ENCODE assay signal across 32 cellular contexts in the genomic region with DNA sequence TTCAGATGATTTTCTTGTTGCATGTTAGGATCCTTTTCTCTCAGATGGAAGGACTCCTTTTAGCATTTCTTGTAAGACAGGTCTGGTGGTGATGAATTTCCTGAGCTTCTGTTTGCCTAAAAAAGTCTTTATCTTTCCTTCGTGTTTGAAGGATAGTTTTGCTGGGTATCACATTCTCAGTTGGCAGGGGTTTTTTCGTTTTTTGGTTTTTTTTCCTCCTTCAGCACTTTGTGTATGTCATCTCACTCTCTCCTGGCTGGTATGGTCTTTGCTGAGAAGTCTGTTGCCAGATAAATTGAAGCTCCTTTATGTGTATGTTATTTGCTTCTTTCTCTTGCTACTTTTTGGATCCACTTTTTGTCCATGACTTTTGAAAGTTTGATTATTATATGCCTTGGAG.
"Had no signal": no experiment of that assay in that cellular context is flagged by ENCODE, and none has a peak within 500 bp of the region (broad histone marks: within the 10 kb centered on the region; RNA-seq: fewer than 3 reads in every experiment).

No MANE protein-coding gene starts in this region.

- H3K4me3 ChIP-seq: ascending aorta, cardiac muscle cell had no signal

- DNase-seq: activated CD4-positive, alpha-beta memory T cell treated with anti-CD3 and anti-CD28 coated beads, Interleukin-2, amount 10 ng/mL, durations not matched to agents 7 days and 5 days; activated CD4-positive, alpha-beta T cell treated with anti-CD3 and anti-CD28 coated beads for 1 hour; activated CD4-positive, alpha-beta T cell treated with anti-CD3 and anti-CD28 coated beads for 36 hours; activated CD4-positive, alpha-beta T cell treated with anti-CD3 and anti-CD28 coated beads for 48 hours; activated CD4-positive, alpha-beta T cell treated with anti-CD3 and anti-CD28 coated beads, Interleukin-2, amount 10 ng/mL, durations not matched to agents 7 days and 5 days; activated CD4-positive, alpha-beta T cell treated with anti-CD3 and anti-CD28 coated beads, Interleukin-2, amount 50 U/mL, for 48 hours; activated CD4-positive, CD25-positive, alpha-beta regulatory T cell; activated CD8-positive, alpha-beta memory T cell treated with anti-CD3 and anti-CD28 coated beads for 24 hours; activated CD8-positive, alpha-beta memory T cell treated with anti-CD3 and anti-CD28 coated beads, Interleukin-2, amount 10 ng/mL, durations not matched to agents 7 days and 5 days; activated CD8-positive, alpha-beta memory T cell treated with anti-CD3 and anti-CD28 coated beads, Interleukin-2, amount 50 U/mL, for 48 hours; activated CD8-positive, alpha-beta T cell treated with anti-CD3 and anti-CD28 coated beads, Interleukin-2, amount 10 ng/mL, durations not matched to agents 7 days and 5 days; activated effector memory CD4-positive, alpha-beta T cell treated with Interleukin-2 at 50 U/mL for 16 hours; activated gamma-delta T cell; activated naive CD4-positive, alpha-beta T cell treated with anti-CD3 and anti-CD28 coated beads, Interleukin-2, amount 10 ng/mL, durations not matched to agents 7 days and 5 days; activated naive CD4-positive, alpha-beta T cell treated with Interleukin-2 at 50 U/mL for 16 hours; activated naive CD8-positive, alpha-beta T cell treated with anti-CD3 and anti-CD28 coated beads, Interleukin-2, amount 10 ng/mL, durations not matched to agents 7 days and 5 days; activated naive CD8-positive, alpha-beta T cell treated with anti-CD3 and anti-CD28 coated beads, Interleukin-2, amount 50 U/mL, for 24 hours; activated T-cell treated with anti-CD3 and anti-CD28 coated beads, Interleukin-2, amount 50 U/mL, for 24 hours; activated T-cell treated with anti-CD3 and anti-CD28 coated beads, Interleukin-2, amount 50 U/mL, for 48 hours; amygdala; anterior cingulate cortex; caudate nucleus; cerebellar nuclear complex; T-helper 2 cell; T-helper 9 cell; WERI-Rb-1 had no signal

- H3K36me3 ChIP-seq: ascending aorta, cardiac muscle cell, WERI-Rb-1 had no signal

- H3K27me3 ChIP-seq: ascending aorta, cardiac muscle cell had no signal

- H3K27ac ChIP-seq: ascending aorta, cardiac muscle cell, WERI-Rb-1 had no signal

- FAIRE-seq: bronchial epithelial cell, TTC549 had no signal

- ATAC-seq: activated CD4-positive, alpha-beta T cell treated with anti-CD3 and anti-CD28 coated beads for 36 hours; activated CD4-positive, CD25-positive, alpha-beta regulatory T cell treated with anti-CD3 and anti-CD28 coated beads, Interleukin-2, amount 50 U/mL, for 24 hours; activated CD8-positive, alpha-beta memory T cell treated with anti-CD3 and anti-CD28 coated beads, Interleukin-2, amount 10 ng/mL, durations not matched to agents 7 days and 5 days; activated CD8-positive, alpha-beta T cell treated with anti-CD3 and anti-CD28 coated beads, Interleukin-2, amount 10 ng/mL, durations not matched to agents 7 days and 5 days; activated naive CD8-positive, alpha-beta T cell treated with anti-CD3 and anti-CD28 coated beads, Interleukin-2, amount 50 U/mL, for 24 hours; WTC11 had no signal

- H3K9me3 ChIP-seq: ascending aorta had no signal
